8 cellular contexts compared by ENCODE assay signal in the genomic region with DNA sequence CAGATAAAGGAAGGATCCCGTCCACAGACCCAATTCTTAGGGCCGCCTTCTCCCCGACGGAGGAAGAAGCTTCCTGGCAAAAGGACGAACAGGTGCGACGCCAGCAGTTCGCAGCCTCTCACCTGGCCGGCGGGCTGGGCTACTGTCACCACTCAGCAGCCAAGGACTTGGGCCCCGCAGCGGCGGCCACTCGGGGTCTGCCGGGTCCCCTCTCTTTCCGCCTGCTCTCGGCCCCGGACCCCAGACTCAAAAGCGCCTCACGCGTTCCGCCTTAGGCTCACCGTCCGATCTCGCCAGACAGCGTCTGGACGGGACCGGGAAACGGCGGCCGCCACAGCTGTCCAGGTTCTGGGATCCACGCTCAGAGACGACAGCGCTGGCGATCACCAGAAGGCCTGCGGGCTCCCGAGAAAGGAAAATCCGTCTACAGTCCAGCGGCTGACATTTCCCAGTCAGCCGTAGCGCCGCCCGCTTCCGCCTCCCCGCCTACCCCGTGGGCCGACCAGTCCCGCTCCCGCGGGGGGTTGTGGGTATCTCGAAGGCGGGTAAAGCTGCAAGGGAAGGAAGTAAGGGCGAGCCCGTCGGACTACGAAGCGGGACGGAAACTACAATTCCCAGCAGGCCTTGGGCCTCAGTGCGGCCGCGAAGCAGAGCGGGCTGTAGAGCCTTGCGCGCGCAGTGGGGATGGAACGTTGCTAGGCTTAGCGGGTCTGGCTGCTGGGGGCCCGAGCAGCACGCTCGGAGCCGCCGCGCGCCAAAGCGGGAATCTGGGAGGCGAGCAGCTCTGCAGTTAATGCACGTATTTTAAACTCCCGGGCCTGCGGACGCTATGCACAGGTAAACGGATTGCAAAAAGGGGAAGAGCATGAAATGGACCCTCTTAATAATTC. TPM values are rescaled to one million over a fixed set of nuclear protein-coding genes. Genes with fewer than 3 reads are reported as not detected.
DNase-seq lines count a peak whose midpoint lies in the region; ATAC-seq, FAIRE-seq and TF ChIP-seq lines count a peak whose summit lies in the region.

A gene (minus strand): TSS at position 454 of the 890 bp plus-strand sequence. CDS start 8,538 bp downstream, outside the sequence.
A gene (plus strand): TSS at position 678 of the 890 bp plus-strand sequence. CDS start 152 bp downstream, at position 830.

- H3K27ac ChIP-seq in kidney (ENCODE audit: low read depth in 2 of 2, low read length in 2 of 2), result peak within 1 kb of the TSS; percentile 52 to 64

- H3K27ac Mint-ChIP-seq in chondrocyte (ENCODE audit: unreplicated experiment), result peak within 1 kb of the TSS; percentile 90

- peak; percentile 98 for ATAC-seq in HG03432 (IDR thresholded peaks at IDR 0.05; ENCODE audit: unreplicated experiment)

- no peaks in the 10 kb centered on the region for H3K36me3 ChIP-seq in kidney (ENCODE audit: control insufficient read depth in 1 of 2, insufficient read depth in 2 of 2, low read length in 2 of 2)

- H3K9me3 Mint-ChIP-seq in chondrocyte (ENCODE audit: low read depth), result no peaks in the 10 kb centered on the region

- H3K4me1 Mint-ChIP-seq in chondrocyte (ENCODE audit: low read depth), result peaks cover 52% of the 10 kb centered on the region

- FAIRE-seq in kidney (lab: Jason Lieb, UNC), result peak; percentile 85

- DNase-seq in AG20443 (ENCODE audit: low spot score) (peak; percentile 98), NCI-H510A (lab: John Stamatoyannopoulos, UW) (peak; percentile 98), chondrocyte (ENCODE audit: low spot score) (peak; percentile 99), kidney (peak; percentile 99)
- DNase-seq in activated CD4-positive, alpha-beta T cell treated with anti-CD3 and anti-CD28 coated beads for 1 hour, result peak; percentile 93
- DNase-seq in stimulated activated CD4-positive, alpha-beta T cell treated with anti-CD3 and anti-CD28 coated beads, Interleukin-15, amount 100 ng/mL, for 24 hours, result peak; percentile 99

- peak within 1 kb of the TSS; percentile 83 to 93 for H3K9ac ChIP-seq in kidney (ENCODE audit: low read length in 2 of 2)

- H3K4me3 ChIP-seq in kidney (ENCODE audit: low read length in 2 of 2), result peak within 1 kb of the TSS; percentile 98

- TF ChIP-seq POLR2A in GM19099 (IDR thresholded peaks at IDR 0.05; ENCODE audit: extremely low read depth, insufficient read length, low read depth), result peak; percentile 79

- no peaks in the 10 kb centered on the region for H3K27me3 Mint-ChIP-seq in chondrocyte (ENCODE audit: low read depth)

- intact Hi-C loops in kidney (cut with DNase I), result no loop called here

- H3K36me3 Mint-ChIP-seq in chondrocyte (ENCODE audit: low read depth), result peaks cover 5% of the 10 kb centered on the region

- TF ChIP-seq CTCF in chondrocyte (IDR thresholded peaks at IDR 0.05), result no peak
- no peak for TF ChIP-seq CTCF in kidney (IDR thresholded peaks at IDR 0.05; ENCODE audit: borderline replicate concordance, extremely low read depth, insufficient read depth)

- no peaks in the 10 kb centered on the region for H3K9me3 ChIP-seq in kidney (ENCODE audit: control insufficient read depth in 1 of 2, low read length in 2 of 2)

- peaks cover 7 to 10% of the 10 kb centered on the region in 2 donors for H3K4me1 ChIP-seq in kidney (ENCODE audit: control insufficient read depth in 1 of 2, insufficient read depth in 1 of 2, low read depth in 1 of 2, low read length in 2 of 2)

- peak within 1 kb of the TSS; percentile 89 for H3K4me3 Mint-ChIP-seq in chondrocyte (ENCODE audit: unreplicated experiment)

RNA-seq across cellular contexts. Expression of the first gene that starts in this region (rescaled TPM):
- total RNA-seq in chondrocyte, result 11.3 to 11.8 TPM (median 11.6 TPM) in 3 replicates
- total RNA-seq in kidney, result 13.6 TPM
- polyA plus RNA-seq in kidney (ENCODE audit: insufficient read depth, low read depth, low replicate concordance), result 4.0 TPM

RNA-seq across cellular contexts. Expression of the second gene that starts in this region (rescaled TPM):
- total RNA-seq in chondrocyte (34.8 to 41.1 TPM (median 36.1 TPM) in 3 replicates), kidney (10.9 TPM)
- 3.4 TPM for polyA plus RNA-seq in kidney (ENCODE audit: insufficient read depth, low read depth, low replicate concordance)

Comparison
In these comparisons a context has a peak if more than half of its experiments do, and no peak if none do; other contexts are left out.
1. Peak in every context shown above with its lines: DNase-seq, ATAC-seq, H3K4me3 ChIP-seq and H3K27ac ChIP-seq.